20 cellular contexts compared by ENCODE assay signal in the genomic region with DNA sequence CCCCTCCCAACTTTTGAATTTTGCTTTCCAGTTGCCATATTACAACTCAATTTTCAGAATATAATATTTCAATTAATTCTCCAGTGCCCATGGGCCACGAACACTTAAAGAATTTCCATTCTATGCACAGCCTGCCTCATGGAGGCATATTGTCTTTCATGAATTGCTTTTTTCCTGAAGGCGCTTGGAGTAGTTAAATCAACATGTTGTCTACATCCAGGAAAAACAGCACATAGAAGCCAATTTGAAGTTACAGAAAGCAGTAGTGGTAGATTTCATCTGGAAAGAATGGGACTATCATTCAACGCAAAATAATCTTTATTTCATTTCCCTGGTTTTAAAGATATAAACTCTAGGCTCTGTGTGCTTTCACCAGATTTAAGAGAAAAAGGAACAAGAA.
DNase-seq lines count a peak whose midpoint lies in the region; ATAC-seq and TF ChIP-seq lines count a peak whose summit lies in the region.
"Had no signal": no experiment of that assay in that cellular context is flagged by ENCODE, and none has a peak within 500 bp of the region (broad histone marks: within the 10 kb centered on the region; RNA-seq: fewer than 3 reads in every experiment).

No MANE protein-coding gene starts in this region.

- no peaks in the 10 kb centered on the region for H3K27me3 Mint-ChIP-seq in Caco-2 (ENCODE audit: insufficient read depth, unreplicated experiment)

- H3K9me3 Mint-ChIP-seq in Caco-2 (ENCODE audit: unreplicated experiment) = no peaks in the 10 kb centered on the region
- H3K9me3 Mint-ChIP-seq: CD8-positive, alpha-beta memory T cell; HFFc6 had no signal

- no peak overlapping the region for H4K8ac ChIP-seq in mesenchymal stem cell (ENCODE audit: low read length)

- no peak overlapping the region for H2BK120ac ChIP-seq in mesenchymal stem cell (ENCODE audit: low read depth, low read length)

- peaks cover 62% of the 10 kb centered on the region for H3K36me3 Mint-ChIP-seq in Caco-2 (ENCODE audit: insufficient read depth, unreplicated experiment)
- H3K36me3 Mint-ChIP-seq: CD4-positive, CD25-positive, alpha-beta regulatory T cell had no signal

- peak overlapping the region; percentile 48 for H3K27ac Mint-ChIP-seq in Caco-2 (ENCODE audit: unreplicated experiment)
- H3K27ac Mint-ChIP-seq: CD4-positive, CD25-positive, alpha-beta regulatory T cell; CD8-positive, alpha-beta memory T cell had no signal

- H3F3A ChIP-seq in smooth muscle cell (ENCODE audit: low read depth) = peaks cover 7% of the 10 kb centered on the region

- no peak overlapping the region for H3K4me3 ChIP-seq in Caco-2 (ENCODE audit: low read depth, low read length)
- no peak overlapping the region for H3K4me3 ChIP-seq in Panc1 (ENCODE audit: low read depth in 2 of 2, low read length in 2 of 2)
- H3K4me3 ChIP-seq in mesenchymal stem cell (ENCODE audit: insufficient read depth in 1 of 2, low read depth in 1 of 2, low read length in 2 of 2) = no peak overlapping the region
- H3K4me3 ChIP-seq in smooth muscle cell = no peak overlapping the region

- H3K4me2 ChIP-seq in mesenchymal stem cell (ENCODE audit: low read length, poor library complexity, severe bottlenecking) (no peak overlapping the region), smooth muscle cell (no peak overlapping the region)

- peaks cover 64% of the 10 kb centered on the region for H3K4me1 Mint-ChIP-seq in Caco-2 (ENCODE audit: low read depth, unreplicated experiment)
- H3K4me1 Mint-ChIP-seq: CD4-positive, CD25-positive, alpha-beta regulatory T cell; CD8-positive, alpha-beta memory T cell had no signal

- DNase-seq in Caco-2 (no peak), Panc1 (ENCODE audit: low read depth, low spot score) (no peak), mesenchymal stem cell (no peak), smooth muscle cell (lab: John Stamatoyannopoulos, UW; ENCODE audit: unreplicated experiment) (no peak), COR-L47 (lab: John Stamatoyannopoulos, UW) (no peak)
- DNase-seq in activated CD8-positive, alpha-beta memory T cell treated with anti-CD3 and anti-CD28 coated beads, Interleukin-2, amount 50 U/mL, for 4 hours = no peak
- DNase-seq: ACHN; BE2C; C1 segment of cervical spinal cord; CD4-positive, CD25-positive, alpha-beta regulatory T cell; CD8-positive, alpha-beta memory T cell; DMS153; DMS79; GDM1; GOT3; H7; HFFc6 had no signal

- no peak overlapping the region for H3K23ac ChIP-seq in mesenchymal stem cell (ENCODE audit: low read length in 2 of 2)

- H4K20me1 ChIP-seq in smooth muscle cell (ENCODE audit: low read depth) = no peaks in the 10 kb centered on the region

- H3K4me3 Mint-ChIP-seq in Caco-2 (ENCODE audit: unreplicated experiment) = no peak overlapping the region
- H3K4me3 Mint-ChIP-seq: CD4-positive, CD25-positive, alpha-beta regulatory T cell; CD8-positive, alpha-beta memory T cell had no signal

- no peak overlapping the region for H3K18ac ChIP-seq in mesenchymal stem cell (ENCODE audit: low read depth in 1 of 2, low read length in 2 of 2)

- CTCF ChIA-PET in Caco-2 (lab: Charles Lee) (no interaction called here), Panc1 (lab: Charles Lee) (no interaction called here)

- H3K14ac ChIP-seq in mesenchymal stem cell (ENCODE audit: low read length in 2 of 2) = no peak overlapping the region

- H3K36me3 ChIP-seq in Caco-2 (ENCODE audit: control insufficient read depth, insufficient read depth, low read length) (peaks cover 3% of the 10 kb centered on the region; the same call in 1 of the 2 replicates), Panc1 (ENCODE audit: control insufficient read depth, insufficient read depth, low read length) (0 out of 2 replicates have a peak, but pooled peaks cover under 1% of the 10 kb centered on the region), mesenchymal stem cell (ENCODE audit: control insufficient read depth in 1 of 2, insufficient read depth in 2 of 2, low read depth in 1 of 2, low read length in 2 of 2) (peaks cover 21 to 64% of the 10 kb centered on the region in 2 experiments), smooth muscle cell (ENCODE audit: low read depth) (no peaks in the 10 kb centered on the region)

- no TSS peak for BruUV-seq in Caco-2 (replicated peaks; lab: Mats Ljungman, UMichigan)
- no TSS peak for BruUV-seq in Panc1 (replicated peaks; lab: Mats Ljungman, UMichigan)

- WGBS in mesenchymal stem cell = 82% methylated on average over 1 of the region's 3 CpGs
- WGBS in smooth muscle cell (ENCODE audit: low lambda C conversion rate) = 87% methylated on average over 3 of the region's 3 CpGs

- H3K27me3 ChIP-seq in Caco-2 (replicated peaks; ENCODE audit: control insufficient read depth, insufficient read depth, low read length) (no peaks in the 10 kb centered on the region), Panc1 (ENCODE audit: control insufficient read depth, insufficient read depth, low read length) (no peaks in the 10 kb centered on the region), mesenchymal stem cell (ENCODE audit: control insufficient read depth in 1 of 2, insufficient read depth in 1 of 2, low read length in 2 of 2) (no peaks in the 10 kb centered on the region), smooth muscle cell (ENCODE audit: low read depth) (no peaks in the 10 kb centered on the region)
- H3K27me3 ChIP-seq: BE2C had no signal

- no peak overlapping the region for H2AK5ac ChIP-seq in mesenchymal stem cell (ENCODE audit: low read length, severe bottlenecking)

- peaks cover 24% of the 10 kb centered on the region for H3K79me2 ChIP-seq in smooth muscle cell (ENCODE audit: low read depth)

- intact Hi-C loops in Caco-2 (cut with micrococcal nuclease; ENCODE audit: unreplicated experiment) (no loop called here), Panc1 (cut with micrococcal nuclease; ENCODE audit: unreplicated experiment) (no loop called here)

- H2AFZ ChIP-seq in mesenchymal stem cell (ENCODE audit: low read depth, low read length) (no peak overlapping the region), smooth muscle cell (ENCODE audit: low read depth) (no peak overlapping the region)

- H4K91ac ChIP-seq in mesenchymal stem cell (ENCODE audit: low read length) = no peak overlapping the region

- ATAC-seq in Panc1 = no peak
- ATAC-seq in GM18909 (IDR thresholded peaks at IDR 0.05; ENCODE audit: poor library complexity, unreplicated experiment) = no peak
- ATAC-seq: HCT116 had no signal

- H3K9me3 ChIP-seq in Caco-2 (no peaks in the 10 kb centered on the region), Panc1 (ENCODE audit: control insufficient read depth, insufficient read depth, low read depth, low read length) (no peaks in the 10 kb centered on the region), mesenchymal stem cell (ENCODE audit: control insufficient read depth, low read length) (no peaks in the 10 kb centered on the region), smooth muscle cell (replicated peaks; ENCODE audit: low read depth) (no peaks in the 10 kb centered on the region)
- H3K9me3 ChIP-seq: BE2C had no signal

- no peak overlapping the region for H2BK15ac ChIP-seq in mesenchymal stem cell (ENCODE audit: low read depth, poor library complexity, severe bottlenecking)

- no peak overlapping the region for H2BK12ac ChIP-seq in mesenchymal stem cell (ENCODE audit: low read length in 2 of 2)

- peak overlapping the region; percentile 70; the same call in 1 of the 2 replicates for H3K27ac ChIP-seq in Panc1 (ENCODE audit: low read length)
- H3K27ac ChIP-seq in mesenchymal stem cell (ENCODE audit: low read length, poor library complexity, severe bottlenecking) = no peak overlapping the region
- H3K27ac ChIP-seq in smooth muscle cell (ENCODE audit: low read depth) = peak overlapping the region; percentile 84
- H3K27ac ChIP-seq: HL-60 had no signal

- H3K4me1 ChIP-seq in Caco-2 (peaks cover 70% of the 10 kb centered on the region), Panc1 (ENCODE audit: control insufficient read depth, insufficient read depth, low read length) (peaks cover 17% of the 10 kb centered on the region), mesenchymal stem cell (ENCODE audit: control insufficient read depth, insufficient read depth, low read depth, low read length) (peaks cover 4% of the 10 kb centered on the region), smooth muscle cell (ENCODE audit: low read depth) (peaks cover 2% of the 10 kb centered on the region)
- H3K4me1 ChIP-seq: BE2C had no signal

- no peak overlapping the region for H3K4ac ChIP-seq in mesenchymal stem cell (ENCODE audit: low read depth in 1 of 2, low read length in 2 of 2)

- peaks cover 12% of the 10 kb centered on the region for H3K79me1 ChIP-seq in mesenchymal stem cell (replicated peaks; ENCODE audit: low read length, poor library complexity, severe bottlenecking)

- H3K9ac ChIP-seq in mesenchymal stem cell (ENCODE audit: low read length) (peak overlapping the region; percentile 57), smooth muscle cell (ENCODE audit: low read depth) (no peak overlapping the region)

- in situ Hi-C loops in Panc1 (cut with HindIII; ENCODE audit: low pct_unique_long_range_greater_than_20kb, low sequenced_read_pairs) = no loop called here

- POLR2A ChIA-PET in Caco-2 (lab: Charles Lee) (no interaction called here), Panc1 (lab: Charles Lee) (no interaction called here)

- no peak overlapping the region for H2BK5ac ChIP-seq in mesenchymal stem cell (ENCODE audit: low read depth, low read length, poor library complexity, severe bottlenecking)

- TF ChIP-seq CTCF in Caco-2 (IDR thresholded peaks at IDR 0.05; ENCODE audit: insufficient read depth in 1 of 2, low read depth in 1 of 2, low read length in 1 of 2, severe bottlenecking in 1 of 2, unreplicated experiment in 1 of 2) (no peak), Panc1 (IDR thresholded peaks at IDR 0.05) (no peak), smooth muscle cell (IDR thresholded peaks at IDR 0.05; ENCODE audit: borderline replicate concordance, insufficient read depth, poor library complexity, severe bottlenecking) (no peak)
